ENCODE assay signal across 11 cellular contexts in the genomic region with DNA sequence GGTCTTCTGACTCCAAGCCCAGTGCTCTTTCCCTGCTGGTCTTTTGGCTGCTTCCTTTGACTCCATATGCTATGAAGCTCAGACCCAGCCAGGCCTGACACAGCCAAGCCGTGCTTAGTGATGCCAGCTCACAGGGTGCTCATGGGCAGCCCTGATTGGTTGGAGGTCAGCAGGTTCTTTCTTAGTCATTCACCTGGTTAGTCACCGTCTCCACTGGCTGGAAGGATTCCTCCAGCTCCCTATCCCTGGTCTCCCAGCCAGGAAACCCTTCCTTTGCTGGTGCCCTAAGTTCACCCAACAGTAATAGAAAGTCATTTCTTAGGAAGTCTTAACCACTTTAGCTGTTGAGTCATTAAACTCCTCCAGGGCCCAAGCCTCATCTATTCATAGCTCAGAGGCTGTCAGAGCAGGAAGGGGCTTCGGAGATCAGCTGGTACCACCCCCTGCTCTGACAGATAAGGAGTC.
DNase-seq lines count a peak whose midpoint lies in the region; ATAC-seq and TF ChIP-seq lines count a peak whose summit lies in the region.
"Had no signal": no experiment of that assay in that cellular context is flagged by ENCODE, and none has a peak within 500 bp of the region (broad histone marks: within the 10 kb centered on the region; RNA-seq: fewer than 3 reads in every experiment).

No MANE protein-coding gene starts in this region.

- DNase-seq in AG20443 (ENCODE audit: low spot score) (peak; percentile 50), HK-2 (ENCODE audit: unreplicated experiment) (peak; percentile 93), amniotic epithelial cell (ENCODE audit: low read depth) (peak; percentile 75), islet precursor cell (peak; percentile 90), activated gamma-delta T cell treated with Interleukin-2 at 50 U/mL for 16 hours (no peak), GM20000 (ENCODE audit: low spot score) (no peak), cortex of kidney (lab: John Stamatoyannopoulos, UW) (no peak)
- DNase-seq: activated T-cell treated with anti-CD3 and anti-CD28 coated beads, Interleukin-2, amount 50 U/mL, for 1 hour; NCI-H2081; stimulated activated CD4-positive, alpha-beta T cell treated with anti-CD3 and anti-CD28 coated beads, Interleukin-2, amount 100 ng/mL, for 24 hours had no signal

- TF ChIP-seq CTCF in GM20000 (IDR thresholded peaks at IDR 0.05; ENCODE audit: extremely low read depth, missing control alignments) = no peak

- no peak for ATAC-seq in HG03457 (IDR thresholded peaks at IDR 0.05; ENCODE audit: unreplicated experiment)

Comparison
In these comparisons a context has a peak if more than half of its experiments do, and no peak if none do; other contexts are left out.
1. DNase-seq: peak in AG20443 (single experiment), HK-2 (single experiment), amniotic epithelial cell (single experiment) and islet precursor cell (single experiment); none in activated gamma-delta T cell treated with Interleukin-2 at 50 U/mL for 16 hours (single experiment), GM20000 (single experiment) and cortex of kidney (single experiment).